Comparison of ENCODE assay signal across 15 cellular contexts in genomic region chr19:5369304-5369703, GRCh38.
"Had no signal": no experiment of that assay in that cellular context is flagged by ENCODE, and none has a peak within 500 bp of the region (broad histone marks: within the 10 kb centered on the region; RNA-seq: fewer than 3 reads in every experiment).

No MANE protein-coding gene starts in this region.

- FAIRE-seq: urothelium cell line had no signal

- H3K27ac ChIP-seq: stomach, suprapubic skin, testis, thoracic aorta, thyroid gland, tibial artery, tibial nerve, transverse colon, upper lobe of left lung, upper lobe of right lung, uterus, vagina had no signal

- H3K36me3 ChIP-seq: stomach, suprapubic skin, thoracic aorta, thyroid gland, tibial artery, tibial nerve, transverse colon, upper lobe of left lung, upper lobe of right lung, uterus, vagina had no signal

- H3K27me3 ChIP-seq: testis, thyroid gland, transverse colon, upper lobe of left lung, upper lobe of right lung, uterus, vagina had no signal

- H3K9me3 ChIP-seq: stomach, suprapubic skin, testis, thoracic aorta, thyroid gland, tibial artery, tibial nerve, transverse colon, upper lobe of left lung, upper lobe of right lung, uterus, vagina had no signal

- H3K4me1 ChIP-seq: stomach, suprapubic skin, testis, thyroid gland, tibial artery, tibial nerve, transverse colon, upper lobe of left lung, upper lobe of right lung, uterus, vagina had no signal

- H3K4me3 ChIP-seq: stomach, suprapubic skin, testis, thoracic aorta, thyroid gland, tibial artery, tibial nerve, transverse colon, upper lobe of left lung, upper lobe of right lung, uterus, vagina had no signal

- ATAC-seq: stimulated activated memory B cell treated with anti-CD40 and anti-IgM and Interleukin-4, amounts not matched to agents 10 μg/mL and 1 μg/mL and 100 μg/mL, for 72 hours; stimulated activated naive CD8-positive, alpha-beta T cell treated with anti-CD3 and anti-CD28 coated beads, Interleukin-15, Interleukin-2, amounts not matched to agents 100 U/mL and 50 U/mL, for 24 hours had no signal

- DNase-seq: tibial artery had no signal
